In genomic region chr16:3098459-3099394, GRCh38 we compare ENCODE assay signal across 1 cellular context.
TF ChIP-seq lines count a peak whose summit lies in the region.

Gene ZSCAN10, minus strand, starts transcription at chr16:3099294. Its CDS starts 6,357 bp downstream, at chr16:3092937.

TF ChIP-seq in GM12878, 131 proteins besides CTCF, POLR2A, EP300 and RAD21 (continued from another document):
- no peak for TF ChIP-seq NKRF (conservative IDR thresholded peaks at IDR 0.05)
- no peak for TF ChIP-seq EZH2 (IDR thresholded peaks at IDR 0.05; ENCODE audit: borderline replicate concordance, control insufficient read depth, low read depth, low read length)
- TF ChIP-seq STAT3 (IDR thresholded peaks at IDR 0.05; ENCODE audit: low read depth, low read length): no peak
- TF ChIP-seq ZBTB4 (CRISPR knock-in tag; IDR thresholded peaks at IDR 0.05): no peak
- no peak for TF ChIP-seq NFIC (IDR thresholded peaks at IDR 0.05; ENCODE audit: low read depth, low read length)
- no peak for TF ChIP-seq GATAD2B (conservative IDR thresholded peaks at IDR 0.05; ENCODE audit: low read depth)
- no peak for TF ChIP-seq HDAC2 (IDR thresholded peaks at IDR 0.05)
- TF ChIP-seq PAX5 (IDR thresholded peaks at IDR 0.05; ENCODE audit: borderline replicate concordance, low read depth, low read length): no peak
